Comparison of ENCODE assay signal across 23 cellular contexts in the genomic region with DNA sequence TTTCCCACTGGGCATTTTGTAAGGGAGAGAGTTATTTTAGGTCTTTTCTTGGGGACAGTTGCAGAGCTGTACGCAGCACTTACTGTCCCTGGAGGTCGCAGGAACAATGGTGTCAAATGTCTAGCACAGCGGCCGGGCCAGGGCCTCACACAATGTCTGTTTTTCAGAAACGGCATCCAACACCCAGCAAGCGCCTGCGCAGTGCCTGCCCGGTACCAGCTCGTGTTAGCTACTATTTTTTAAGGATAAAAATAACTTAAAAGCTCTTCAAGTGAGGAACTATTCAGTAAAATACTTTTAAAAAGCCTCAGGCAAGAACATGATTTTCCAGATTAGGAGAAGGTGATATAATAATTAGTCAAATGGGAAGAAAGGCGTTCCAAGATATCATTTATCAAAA.
DNase-seq lines count a peak whose midpoint lies in the region; ATAC-seq, FAIRE-seq and TF ChIP-seq lines count a peak whose summit lies in the region.
"Had no signal": no experiment of that assay in that cellular context is flagged by ENCODE, and none has a peak within 500 bp of the region (broad histone marks: within the 10 kb centered on the region; RNA-seq: fewer than 3 reads in every experiment).

No MANE protein-coding gene starts in this region.

- no peak overlapping the region for H2AFZ ChIP-seq in astrocyte (ENCODE audit: low read depth, low read length)

- H3K9me3 Mint-ChIP-seq in astrocyte (ENCODE audit: unreplicated experiment): no peaks in the 10 kb centered on the region
- H3K9me3 Mint-ChIP-seq in nephron progenitor cell: peaks cover 10% of the 10 kb centered on the region
- H3K9me3 Mint-ChIP-seq: dendritic cell treated with granulocyte-macrophage colony-stimulating factor and Interleukin-4, amounts not matched to agents 40 ng/mL and 50 ng/mL, for 4 days; stimulated activated naive B cell treated with anti-CD40 and anti-IgM and Interleukin-4, amounts not matched to agents 10 μg/mL and 1 μg/mL and 100 μg/mL, for 72 hours had no signal

- H3K4me1 Mint-ChIP-seq in astrocyte (ENCODE audit: low read depth, unreplicated experiment) (peaks cover 10% of the 10 kb centered on the region), nephron progenitor cell (peaks cover 45% of the 10 kb centered on the region)

- WGBS in heart left ventricle, 4 donors: 26 to 51% (median 32%) methylated on average over 10 of the region's 10 CpGs
- WGBS in small intestine, 3 donors: 87 to 95% (median 91%) methylated on average over 10 of the region's 10 CpGs

- H3K4me3 ChIP-seq in astrocyte (ENCODE audit: insufficient read depth, low read depth, low read length) (no peak overlapping the region), heart left ventricle (no peak overlapping the region), small intestine (ENCODE audit: low read depth in 1 of 2, low read length in 2 of 2) (no peak overlapping the region)
- H3K4me3 ChIP-seq: ascending aorta, mucosa of descending colon, Peyer's patch, upper lobe of left lung had no signal

- H3K36me3 ChIP-seq in astrocyte (ENCODE audit: insufficient read depth, low read length) (no peaks in the 10 kb centered on the region), heart left ventricle (peaks cover 0 to 23% (median 0%) of the 10 kb centered on the region in 9 donors), small intestine (ENCODE audit: control insufficient read depth in 2 of 2, insufficient read depth in 2 of 2, low read length in 2 of 2) (peaks cover 0 to 5% of the 10 kb centered on the region in 2 donors)

- H3K79me2 ChIP-seq in astrocyte (ENCODE audit: insufficient read depth, low read length): no peaks in the 10 kb centered on the region

- no peaks in the 10 kb centered on the region for H3K9me3 ChIP-seq in astrocyte (ENCODE audit: insufficient read depth, low read depth, low read length)
- no peaks in the 10 kb centered on the region for H3K9me3 ChIP-seq in heart left ventricle
- no peaks in the 10 kb centered on the region for H3K9me3 ChIP-seq in small intestine (ENCODE audit: control insufficient read depth, low read depth)
- H3K9me3 ChIP-seq: ascending aorta, mucosa of descending colon, Peyer's patch, SK-N-SH, upper lobe of left lung had no signal

- H3K9ac ChIP-seq in astrocyte (ENCODE audit: low read length): peak overlapping the region; percentile 66
- H3K9ac ChIP-seq: KMS-11, SK-N-SH had no signal

- no peak overlapping the region for H3K27ac Mint-ChIP-seq in astrocyte (ENCODE audit: unreplicated experiment)
- H3K27ac Mint-ChIP-seq in nephron progenitor cell: no peak overlapping the region
- H3K27ac Mint-ChIP-seq: dendritic cell treated with granulocyte-macrophage colony-stimulating factor and Interleukin-4, amounts not matched to agents 40 ng/mL and 50 ng/mL, for 4 days; progenitor cell of endocrine pancreas; stimulated activated naive B cell treated with anti-CD40 and anti-IgM and Interleukin-4, amounts not matched to agents 10 μg/mL and 1 μg/mL and 100 μg/mL, for 72 hours had no signal

- H3K36me3 Mint-ChIP-seq in astrocyte (ENCODE audit: low read depth, unreplicated experiment) (no peaks in the 10 kb centered on the region), nephron progenitor cell (ENCODE audit: low read depth) (no peaks in the 10 kb centered on the region)

- no peak for DNase-seq in astrocyte (ENCODE audit: low read depth)
- DNase-seq in heart left ventricle: peak in 1 of 5 donors; percentile 56
- DNase-seq in nephron progenitor cell: peak; percentile 30
- DNase-seq in substantia nigra (lab: John Stamatoyannopoulos, UW): peak in 44 of 49 donors; percentile 36 to 92 (median 76)
- DNase-seq in NCI-H82 treated with DMSO at 0.1 percent for 48 hours (lab: John Stamatoyannopoulos, UW; ENCODE audit: unreplicated experiment): no peak
- no peak for DNase-seq in small intestine
- DNase-seq: activated CD4-positive, CD25-positive, alpha-beta regulatory T cell treated with anti-CD3 and anti-CD28 coated beads, Interleukin-2, amount 50 U/mL, for 72 hours; activated effector memory CD4-positive, alpha-beta T cell treated with Interleukin-2 at 50 U/mL for 16 hours; HCEC 1CT; islet precursor cell; mucosa of descending colon; NCI-H1092; NCI-H2171; Peyer's patch; SK-N-SH; stimulated activated naive B cell treated with anti-CD40 and anti-IgM and Interleukin-4, amounts not matched to agents 10 μg/mL and 1 μg/mL and 100 μg/mL, for 72 hours; upper lobe of left lung had no signal

- H3K4me1 ChIP-seq in astrocyte (ENCODE audit: insufficient read depth, low read length) (peaks cover 11% of the 10 kb centered on the region), heart left ventricle (peaks cover 0 to 12% (median 6%) of the 10 kb centered on the region in 12 donors), small intestine (ENCODE audit: control insufficient read depth in 2 of 2, insufficient read depth in 1 of 2, low read depth in 1 of 2, low read length in 1 of 2) (no peaks in the 10 kb centered on the region)
- H3K4me1 ChIP-seq: ascending aorta had no signal

- no peaks in the 10 kb centered on the region for H3K27me3 Mint-ChIP-seq in astrocyte (ENCODE audit: low read depth, unreplicated experiment)
- peaks cover 16% of the 10 kb centered on the region for H3K27me3 Mint-ChIP-seq in nephron progenitor cell (ENCODE audit: low read depth, poor library complexity)
- H3K27me3 Mint-ChIP-seq: dendritic cell treated with granulocyte-macrophage colony-stimulating factor and Interleukin-4, amounts not matched to agents 40 ng/mL and 50 ng/mL, for 4 days; progenitor cell of endocrine pancreas; stimulated activated naive B cell treated with anti-CD40 and anti-IgM and Interleukin-4, amounts not matched to agents 10 μg/mL and 1 μg/mL and 100 μg/mL, for 72 hours had no signal

- H3K27me3 ChIP-seq in astrocyte (ENCODE audit: insufficient read depth, low read length) (no peaks in the 10 kb centered on the region), heart left ventricle (no peaks in the 10 kb centered on the region), small intestine (ENCODE audit: control insufficient read depth in 2 of 2, insufficient read depth in 2 of 2, low read length in 2 of 2) (no peaks in the 10 kb centered on the region)
- H3K27me3 ChIP-seq: ascending aorta, Peyer's patch, upper lobe of left lung had no signal

- FAIRE-seq in astrocyte (lab: Jason Lieb, UNC) (no peak), small intestine (lab: Jason Lieb, UNC) (no peak)

- TF ChIP-seq POLR2A in heart left ventricle (IDR thresholded peaks at IDR 0.05): no peak

- no peak for TF ChIP-seq CTCF in astrocyte (IDR thresholded peaks at IDR 0.05; ENCODE audit: insufficient read depth, low read depth, low read length)
- TF ChIP-seq CTCF in heart left ventricle (IDR thresholded peaks at IDR 0.05): no peak
- TF ChIP-seq CTCF in nephron progenitor cell (IDR thresholded peaks at IDR 0.05): no peak

- no peaks in the 10 kb centered on the region for H4K20me1 ChIP-seq in astrocyte (ENCODE audit: insufficient read depth, low read length)

- H3K4me3 Mint-ChIP-seq in astrocyte (ENCODE audit: unreplicated experiment) (no peak overlapping the region), nephron progenitor cell (no peak overlapping the region)
- H3K4me3 Mint-ChIP-seq: dendritic cell treated with granulocyte-macrophage colony-stimulating factor and Interleukin-4, amounts not matched to agents 40 ng/mL and 50 ng/mL, for 4 days; stimulated activated naive B cell treated with anti-CD40 and anti-IgM and Interleukin-4, amounts not matched to agents 10 μg/mL and 1 μg/mL and 100 μg/mL, for 72 hours had no signal

- H3K4me2 ChIP-seq in astrocyte (ENCODE audit: low read length): no peak overlapping the region
- H3K4me2 ChIP-seq: KMS-11, SK-N-SH had no signal

- intact Hi-C loops in heart left ventricle (cut with DNase I): no loop called here

- ATAC-seq in heart left ventricle (peak; percentile 77 to 85 (median 84)), HG03175 (IDR thresholded peaks at IDR 0.05; ENCODE audit: unreplicated experiment) (no peak), GM19397 (IDR thresholded peaks at IDR 0.05; ENCODE audit: unreplicated experiment) (no peak)
- ATAC-seq: mucosa of descending colon; stimulated activated naive B cell treated with anti-CD40 and anti-IgM and Interleukin-4, amounts not matched to agents 10 μg/mL and 1 μg/mL and 100 μg/mL, for 72 hours had no signal

- H3K27ac ChIP-seq in astrocyte (ENCODE audit: low read depth, low read length): peak overlapping the region; percentile 75
- peak overlapping the region in 4 of 12 donors; percentile 6 to 62 (median 40) for H3K27ac ChIP-seq in heart left ventricle
- H3K27ac ChIP-seq in substantia nigra (ENCODE audit: low read depth, low read length, poor library complexity, severe bottlenecking): peak overlapping the region; percentile 95
- H3K27ac ChIP-seq in small intestine (ENCODE audit: low read depth in 1 of 2, low read length in 1 of 2): no peak overlapping the region
- H3K27ac ChIP-seq: ascending aorta, KMS-11, Peyer's patch, upper lobe of left lung had no signal

Comparison
In these comparisons a context has a peak if more than half of its experiments do, and no peak if none do; other contexts are left out.
1. DNase-seq: peak in nephron progenitor cell (single experiment) and substantia nigra (44 of 49); none in astrocyte (single experiment), NCI-H82 treated with DMSO at 0.1 percent for 48 hours (single experiment) and small intestine (single experiment).
2. H3K27ac ChIP-seq: peak in astrocyte (single experiment) and substantia nigra (single experiment); none in small intestine (0 of 2).
3. ATAC-seq: peak in heart left ventricle (4 of 4); none in HG03175 (single experiment) and GM19397 (single experiment).